ENCODE assay signal across 12 cellular contexts in the genomic region with DNA sequence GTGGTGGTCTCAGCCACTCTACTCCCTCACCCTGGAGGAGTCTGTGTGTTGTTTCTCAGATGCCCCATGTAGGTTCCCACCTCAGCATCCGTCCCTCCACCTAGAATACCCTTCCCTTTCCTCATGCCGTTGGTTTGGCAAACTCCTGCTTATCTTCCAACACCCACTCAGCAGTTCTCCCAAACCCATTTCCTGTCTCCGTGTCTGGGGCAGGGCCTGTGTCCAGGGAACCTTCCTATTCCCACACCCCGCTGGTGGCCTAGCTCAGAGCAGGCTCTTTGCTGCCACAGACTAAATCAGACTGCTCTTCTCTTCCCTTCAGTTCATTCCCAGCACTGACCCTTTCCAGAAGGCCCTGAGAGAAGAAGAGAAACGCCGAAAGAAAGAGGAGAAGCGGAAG. TPM values are rescaled to one million over a fixed set of nuclear protein-coding genes. Genes with fewer than 3 reads are reported as not detected.
DNase-seq lines count a peak whose midpoint lies in the region; ATAC-seq and TF ChIP-seq lines count a peak whose summit lies in the region.
"Had no signal": no experiment of that assay in that cellular context is flagged by ENCODE, and none has a peak within 500 bp of the region (broad histone marks: within the 10 kb centered on the region; RNA-seq: fewer than 3 reads in every experiment).

No MANE protein-coding gene starts in this region.

- no peak overlapping the region for H3K4me3 Mint-ChIP-seq in endodermal cell
- no peak overlapping the region for H3K4me3 Mint-ChIP-seq in neural crest cell

- intact Hi-C loops in IMR-90 (cut with micrococcal nuclease) (no loop called here), stomach (cut with DNase I; ENCODE audit: low total_unique reads) (no loop called here)

- H3K56ac ChIP-seq in IMR-90 (ENCODE audit: extremely low read depth, insufficient read depth, low read length) = no peak overlapping the region

- peaks cover 16% of the 10 kb centered on the region for H3K36me3 Mint-ChIP-seq in endodermal cell (ENCODE audit: low read depth)
- peaks cover 17% of the 10 kb centered on the region for H3K36me3 Mint-ChIP-seq in neural crest cell (ENCODE audit: low read depth)

- no peak overlapping the region for H3K23ac ChIP-seq in IMR-90 (ENCODE audit: low read depth, low read length)

- H4K20me1 ChIP-seq in IMR-90 (ENCODE audit: insufficient read depth, low read length) = no peaks in the 10 kb centered on the region

- peaks cover 0 to 4% of the 10 kb centered on the region in 2 experiments; a peak in 1 of 4 replicates for H3K79me1 ChIP-seq in IMR-90 (ENCODE audit: low read depth in 1 of 2, low read length in 2 of 2)

- H3K4me1 ChIP-seq in IMR-90 (ENCODE audit: control insufficient read depth, insufficient read depth, low read length) = peaks cover 20% of the 10 kb centered on the region
- H3K4me1 ChIP-seq in endodermal cell (ENCODE audit: control insufficient read depth, insufficient read depth, low read length) = peaks cover 4% of the 10 kb centered on the region
- H3K4me1 ChIP-seq in stomach = peaks cover 22 to 39% (median 25%) of the 10 kb centered on the region in 4 donors

- H2BK20ac ChIP-seq in IMR-90 (ENCODE audit: low read depth, low read length) = no peak overlapping the region

- H3K27me3 ChIP-seq in IMR-90 (ENCODE audit: control insufficient read depth, insufficient read depth, low read length) = no peaks in the 10 kb centered on the region
- H3K27me3 ChIP-seq in endodermal cell (ENCODE audit: control insufficient read depth, insufficient read depth, low read length, poor library complexity, severe bottlenecking) = no peaks in the 10 kb centered on the region
- no peaks in the 10 kb centered on the region for H3K27me3 ChIP-seq in stomach
- H3K27me3 ChIP-seq: ovary had no signal

- peak overlapping the region; percentile 43 for H4K5ac ChIP-seq in IMR-90 (ENCODE audit: low read depth, low read length)

- CTCF ChIA-PET in IMR-90 (lab: Yijun Ruan, JAX) = no interaction called here

- H3K27ac Mint-ChIP-seq in endodermal cell = peak overlapping the region; percentile 7
- peak overlapping the region; percentile 13 for H3K27ac Mint-ChIP-seq in neural crest cell (ENCODE audit: unreplicated experiment)

- H3K27me3 Mint-ChIP-seq in endodermal cell (ENCODE audit: insufficient read depth) (no peaks in the 10 kb centered on the region), neural crest cell (ENCODE audit: low read depth) (no peaks in the 10 kb centered on the region)

- BruUV-seq in IMR-90 (replicated peaks; lab: Mats Ljungman, UMichigan) = no TSS peak

- H4K8ac ChIP-seq in IMR-90 (ENCODE audit: low read depth in 2 of 2, low read length in 2 of 2) = peak overlapping the region in 1 of 2 experiments; percentile 54; a peak in 1 of 4 replicates

- H3K4ac ChIP-seq in IMR-90 (ENCODE audit: low read depth, low read length) = peak overlapping the region; percentile 17; the same call in 1 of the 2 replicates

- no peak overlapping the region for H2BK15ac ChIP-seq in IMR-90 (ENCODE audit: low read depth, low read length)

- dilution Hi-C loops in IMR-90 (cut with HindIII; ENCODE audit: low sequenced_read_pairs, unreplicated experiment) = no loop called here

- in situ Hi-C loops in IMR-90 (cut with MboI; ENCODE audit: low sequenced_read_pairs) = no loop called here

- H3K27ac ChIP-seq in IMR-90 (ENCODE audit: insufficient read depth, low read length) (no peak overlapping the region), endodermal cell (ENCODE audit: low read depth, low read length) (no peak overlapping the region), stomach (peak overlapping the region in 2 of 5 donors; percentile 2 to 6)
- H3K27ac ChIP-seq: ovary had no signal

- POLR2A ChIA-PET in IMR-90 (lab: Charles Lee; ENCODE audit: unreplicated experiment) = no interaction called here

- peak overlapping the region; percentile 8; the same call in 1 of the 2 replicates for H3K14ac ChIP-seq in IMR-90 (replicated peaks; ENCODE audit: low read depth, low read length)

- H3K4me3 ChIP-seq in IMR-90 (ENCODE audit: insufficient read depth, low read depth, low read length) = no peak overlapping the region
- no peak overlapping the region for H3K4me3 ChIP-seq in endodermal cell (ENCODE audit: low read length)
- H3K4me3 ChIP-seq in stomach = no peak overlapping the region
- H3K4me3 ChIP-seq: ovary had no signal

- H2AFZ ChIP-seq in IMR-90 (replicated peaks; ENCODE audit: low read length, poor library complexity) = peak overlapping the region; percentile 58

- peak overlapping the region; percentile 8 for H2AK9ac ChIP-seq in IMR-90 (replicated peaks; ENCODE audit: low read depth, low read length, poor library complexity)

- no peak overlapping the region; the same call in 1 of the 2 replicates for H3K18ac ChIP-seq in IMR-90 (ENCODE audit: low read depth, low read length)

- peak; percentile 24; the same call in 1 of the 2 replicates for ATAC-seq in IMR-90 (ENCODE audit: low read depth)

- peak; percentile 49 for DNase-seq in AG20443 (ENCODE audit: low spot score)
- DNase-seq in IMR-90 = peak; percentile 42
- peak; percentile 56 for DNase-seq in endodermal cell
- DNase-seq in neural crest cell (ENCODE audit: low read depth, low spot score) = no peak
- DNase-seq in central memory CD4-positive, alpha-beta T cell = no peak
- DNase-seq in stomach = no peak
- no peak for DNase-seq in T-helper 9 cell
- DNase-seq in NCI-H2029 (lab: John Stamatoyannopoulos, UW) = no peak
- DNase-seq: GOT3, kidney glomerular epithelial cell, NCI-H2081, ovary had no signal

- H3K36me3 ChIP-seq in IMR-90 (ENCODE audit: control insufficient read depth, insufficient read depth, low read length) = no peaks in the 10 kb centered on the region
- no peaks in the 10 kb centered on the region for H3K36me3 ChIP-seq in endodermal cell (ENCODE audit: control insufficient read depth, insufficient read depth, low read length)
- H3K36me3 ChIP-seq in stomach = peaks cover 0 to 10% (median 9%) of the 10 kb centered on the region in 4 donors
- H3K36me3 ChIP-seq: ovary had no signal

- no peak for TF ChIP-seq EP300 in stomach (IDR thresholded peaks at IDR 0.05)

- H3K9me3 ChIP-seq in IMR-90 (ENCODE audit: control insufficient read depth, insufficient read depth, low read length) = no peaks in the 10 kb centered on the region
- H3K9me3 ChIP-seq in endodermal cell (ENCODE audit: control insufficient read depth, low read length) = no peaks in the 10 kb centered on the region
- no peaks in the 10 kb centered on the region for H3K9me3 ChIP-seq in stomach
- H3K9me3 ChIP-seq: ovary had no signal

- peaks cover 4% of the 10 kb centered on the region; the same call in 1 of the 2 replicates for H3K9me1 ChIP-seq in IMR-90 (ENCODE audit: insufficient read depth, low read length)

- H2AK5ac ChIP-seq in IMR-90 (ENCODE audit: low read depth, low read length) = peak overlapping the region; percentile 1; the same call in 1 of the 2 replicates

- H3K9me3 Mint-ChIP-seq in endodermal cell (no peaks in the 10 kb centered on the region), neural crest cell (no peaks in the 10 kb centered on the region)

- H3K4me1 Mint-ChIP-seq in endodermal cell (peaks cover 4% of the 10 kb centered on the region), neural crest cell (peaks cover 65% of the 10 kb centered on the region)

- no peak for TF ChIP-seq POLR2A in IMR-90 (IDR thresholded peaks at IDR 0.05; ENCODE audit: low read depth, low read length)
- TF ChIP-seq POLR2A in stomach (IDR thresholded peaks at IDR 0.05) = no peak

- WGBS in IMR-90 (ENCODE audit: extremely low coverage in 2 of 2, insufficient read length in 1 of 2), 2 experiments = 50% methylated on average over 1 of the region's 7 CpGs; no CpG with 5 or more reads in 1 of the 2 experiments
- 93% methylated on average over 6 to 7 of the region's 7 CpGs for WGBS in endodermal cell (ENCODE audit: insufficient coverage in 1 of 2, insufficient read length in 1 of 2), 2 experiments
- 58 to 64% (median 61%) methylated on average over 7 of the region's 7 CpGs for WGBS in stomach, 5 donors

- H2BK5ac ChIP-seq in IMR-90 (ENCODE audit: low read depth, low read length, poor library complexity, severe bottlenecking) = no peak overlapping the region

- H3K4me2 ChIP-seq in IMR-90 (ENCODE audit: low read depth, low read length) = no peak overlapping the region

- no peak for TF ChIP-seq RAD21 in IMR-90 (IDR thresholded peaks at IDR 0.05; ENCODE audit: low read length)

- H4K91ac ChIP-seq in IMR-90 (ENCODE audit: insufficient read depth, low read depth, low read length) = no peak overlapping the region

- peak overlapping the region; percentile 7; the same call in 1 of the 2 replicates for H2BK120ac ChIP-seq in IMR-90 (ENCODE audit: low read depth, low read length)

- H3K9ac ChIP-seq in IMR-90 (ENCODE audit: low read depth, low read length) (no peak overlapping the region), endodermal cell (ENCODE audit: extremely low read depth, low read length, poor library complexity, severe bottlenecking) (no peak overlapping the region)

- TF ChIP-seq CTCF in IMR-90 (conservative IDR thresholded peaks at IDR 0.05; ENCODE audit: low read depth, low read length) (no peak), endodermal cell (conservative IDR thresholded peaks at IDR 0.05) (no peak), neural crest cell (conservative IDR thresholded peaks at IDR 0.05) (no peak), stomach (IDR thresholded peaks at IDR 0.05) (no peak)

TF ChIP-seq in IMR-90, 13 proteins besides CTCF, POLR2A, EP300 and RAD21 (continues in another document):
- TF ChIP-seq MAFK (IDR thresholded peaks at IDR 0.05; ENCODE audit: low read depth, low read length) (no peak), SMC3 (IDR thresholded peaks at IDR 0.05; ENCODE audit: low read depth, low read length) (no peak)

RNA-seq across cellular contexts. Expression of gene SREBF2, which starts 7.5 kb away (rescaled TPM):
- total RNA-seq in IMR-90 (2012; rRNA removed) = 8.1 and 9.2 TPM in 2 replicates
- 47.4 and 50.1 TPM in 2 replicates for polyA plus RNA-seq in IMR-90 (2012; rRNA removed)
- polyA plus RNA-seq in IMR-90 (2012; cell fraction: cytosol; rRNA removed) = 40.1 and 52.1 TPM in 2 replicates
- polyA plus RNA-seq in IMR-90 (2012; cell fraction: nucleus; rRNA removed; ENCODE audit: low replicate concordance) = 62.2 and 101 TPM in 2 replicates
- total RNA-seq in endodermal cell = 100 to 1,000 TPM; 125 to 135 TPM
- 220 TPM for polyA plus RNA-seq in endodermal cell (2013, experiment 1 of 2)
- 204 TPM for polyA plus RNA-seq in endodermal cell (2013, experiment 2 of 2)
- total RNA-seq in neural crest cell = 194 and 209 TPM in 2 replicates
- 100 to 1,000 TPM in 1 of 5 donors, 10 to 100 TPM in 4; 41.3 to 159 (median 91.7) TPM for total RNA-seq in stomach
- 10 to 100 TPM; 12.2 to 48.7 (median 29.8) TPM for polyA plus RNA-seq in stomach

RNA-seq across cellular contexts. Expression of gene CCDC134, which starts 24.9 kb away (rescaled TPM):
- 6.1 and 7.0 TPM in 2 replicates for total RNA-seq in IMR-90 (2012; rRNA removed)
- polyA plus RNA-seq in IMR-90 (2012; rRNA removed) = 5.1 and 7.5 TPM in 2 replicates
- 3.3 and 5.2 TPM in 2 replicates for polyA plus RNA-seq in IMR-90 (2012; cell fraction: cytosol; rRNA removed)
- 2.0 and 2.3 TPM in 2 replicates for polyA plus RNA-seq in IMR-90 (2012; cell fraction: nucleus; rRNA removed; ENCODE audit: low replicate concordance)
- 10 to 100 TPM; 15.0 to 21.0 TPM for total RNA-seq in endodermal cell
- polyA plus RNA-seq in endodermal cell (2013, experiment 1 of 2) = 7.2 TPM
- 8.8 TPM for polyA plus RNA-seq in endodermal cell (2013, experiment 2 of 2)
- 23.0 and 26.0 TPM in 2 replicates for total RNA-seq in neural crest cell
- 10 to 100 TPM in 2 of 5 donors, 1 to 10 TPM in 2, not detected in 1; 4.9 to 16.5 (median 12.1) TPM for total RNA-seq in stomach
- 1 to 10 TPM in 2 of 3 donors, not detected in 1; 1.6 to 2.5 TPM for polyA plus RNA-seq in stomach

Comparison
In these comparisons a context has a peak if more than half of its experiments do, and no peak if none do; other contexts are left out.
1. DNase-seq: peak in AG20443 (single experiment), IMR-90 (single experiment) and endodermal cell (single experiment); none in neural crest cell (single experiment), central memory CD4-positive, alpha-beta T cell (single experiment), stomach (single experiment), T-helper 9 cell (single experiment) and NCI-H2029 (single experiment).